22 cellular contexts compared by ENCODE assay signal in genomic region chr10:8962249-8962648, GRCh38.
"Had no signal": no experiment of that assay in that cellular context is flagged by ENCODE, and none has a peak within 500 bp of the region (broad histone marks: within the 10 kb centered on the region; RNA-seq: fewer than 3 reads in every experiment).

No MANE protein-coding gene starts in this region.

- H3K27me3 Mint-ChIP-seq: dendritic cell treated with granulocyte-macrophage colony-stimulating factor and Interleukin-4, amounts not matched to agents 40 ng/mL and 50 ng/mL, for 4 days; naive thymus-derived CD8-positive, alpha-beta T cell; stimulated activated memory B cell treated with anti-CD40 and anti-IgM and Interleukin-4, amounts not matched to agents 10 μg/mL and 1 μg/mL and 100 μg/mL, for 72 hours had no signal

- DNase-seq: gastrocnemius medialis; heart right ventricle; kidney; left cardiac atrium; left ventricle myocardium superior; mucosa of descending colon; naive thymus-derived CD8-positive, alpha-beta T cell; psoas muscle; spleen; stimulated activated CD4-positive, alpha-beta T cell treated with anti-CD3 and anti-CD28 coated beads, Interleukin-15, amount 100 ng/mL, for 24 hours; stimulated activated CD4-positive, alpha-beta T cell treated with anti-CD3 and anti-CD28 coated beads, Interleukin-1b, Interleukin-23, amount 100 ng/mL, for 48 hours; stimulated activated CD4-positive, alpha-beta T cell treated with anti-CD3 and anti-CD28 coated beads, Interleukin-4, amount 100 ng/mL, for 24 hours; tibial artery; upper lobe of right lung had no signal

- H3K4me3 ChIP-seq: gastrocnemius medialis, heart right ventricle, lung, mucosa of descending colon, psoas muscle, spleen, tibial artery, upper lobe of right lung, vagina had no signal

- H3K27ac Mint-ChIP-seq: dendritic cell treated with granulocyte-macrophage colony-stimulating factor and Interleukin-4, amounts not matched to agents 40 ng/mL and 50 ng/mL, for 4 days; naive thymus-derived CD8-positive, alpha-beta T cell; stimulated activated memory B cell treated with anti-CD40 and anti-IgM and Interleukin-4, amounts not matched to agents 10 μg/mL and 1 μg/mL and 100 μg/mL, for 72 hours; stimulated activated naive CD8-positive, alpha-beta T cell treated with anti-CD3 and anti-CD28 coated beads, Interleukin-15, Interleukin-2, amounts not matched to agents 100 ng/mL and 50 ng/mL, for 24 hours had no signal

- FAIRE-seq: colon, kidney had no signal

- H3K36me3 ChIP-seq: gastrocnemius medialis, heart right ventricle, neutrophil, spleen, tibial artery, upper lobe of right lung, vagina had no signal

- H3K4me3 Mint-ChIP-seq: dendritic cell treated with granulocyte-macrophage colony-stimulating factor and Interleukin-4, amounts not matched to agents 40 ng/mL and 50 ng/mL, for 4 days; naive thymus-derived CD8-positive, alpha-beta T cell; stimulated activated memory B cell treated with anti-CD40 and anti-IgM and Interleukin-4, amounts not matched to agents 10 μg/mL and 1 μg/mL and 100 μg/mL, for 72 hours; stimulated activated naive CD8-positive, alpha-beta T cell treated with anti-CD3 and anti-CD28 coated beads, Interleukin-15, Interleukin-2, amounts not matched to agents 100 ng/mL and 50 ng/mL, for 24 hours had no signal

- H3K9me3 ChIP-seq: gastrocnemius medialis, mucosa of descending colon, neutrophil, tibial artery, upper lobe of right lung, vagina had no signal

- H3K4me1 Mint-ChIP-seq: naive thymus-derived CD8-positive, alpha-beta T cell; stimulated activated memory B cell treated with anti-CD40 and anti-IgM and Interleukin-4, amounts not matched to agents 10 μg/mL and 1 μg/mL and 100 μg/mL, for 72 hours had no signal

- H3K27me3 ChIP-seq: gastrocnemius medialis, heart right ventricle, neutrophil, tibial artery, upper lobe of right lung, vagina had no signal

- H3K27ac ChIP-seq: gastrocnemius medialis, heart right ventricle, neutrophil, psoas muscle, spleen, tibial artery, upper lobe of right lung, vagina had no signal

- H3K9me3 Mint-ChIP-seq: dendritic cell treated with granulocyte-macrophage colony-stimulating factor and Interleukin-4, amounts not matched to agents 40 ng/mL and 50 ng/mL, for 4 days had no signal

- H3K4me1 ChIP-seq: gastrocnemius medialis, heart right ventricle, psoas muscle, spleen, tibial artery, upper lobe of right lung, vagina had no signal

- H3K36me3 Mint-ChIP-seq: naive thymus-derived CD8-positive, alpha-beta T cell; stimulated activated memory B cell treated with anti-CD40 and anti-IgM and Interleukin-4, amounts not matched to agents 10 μg/mL and 1 μg/mL and 100 μg/mL, for 72 hours had no signal

- ATAC-seq: gastrocnemius medialis; heart right ventricle; left cardiac atrium; left ventricle myocardium superior; mucosa of descending colon; naive thymus-derived CD8-positive, alpha-beta T cell; psoas muscle; sciatic nerve; stimulated activated memory B cell treated with anti-CD40 and anti-IgM and Interleukin-4, amounts not matched to agents 10 μg/mL and 1 μg/mL and 100 μg/mL, for 72 hours; upper lobe of right lung had no signal
